ENCODE assay signal across 14 cellular contexts in the genomic region with DNA sequence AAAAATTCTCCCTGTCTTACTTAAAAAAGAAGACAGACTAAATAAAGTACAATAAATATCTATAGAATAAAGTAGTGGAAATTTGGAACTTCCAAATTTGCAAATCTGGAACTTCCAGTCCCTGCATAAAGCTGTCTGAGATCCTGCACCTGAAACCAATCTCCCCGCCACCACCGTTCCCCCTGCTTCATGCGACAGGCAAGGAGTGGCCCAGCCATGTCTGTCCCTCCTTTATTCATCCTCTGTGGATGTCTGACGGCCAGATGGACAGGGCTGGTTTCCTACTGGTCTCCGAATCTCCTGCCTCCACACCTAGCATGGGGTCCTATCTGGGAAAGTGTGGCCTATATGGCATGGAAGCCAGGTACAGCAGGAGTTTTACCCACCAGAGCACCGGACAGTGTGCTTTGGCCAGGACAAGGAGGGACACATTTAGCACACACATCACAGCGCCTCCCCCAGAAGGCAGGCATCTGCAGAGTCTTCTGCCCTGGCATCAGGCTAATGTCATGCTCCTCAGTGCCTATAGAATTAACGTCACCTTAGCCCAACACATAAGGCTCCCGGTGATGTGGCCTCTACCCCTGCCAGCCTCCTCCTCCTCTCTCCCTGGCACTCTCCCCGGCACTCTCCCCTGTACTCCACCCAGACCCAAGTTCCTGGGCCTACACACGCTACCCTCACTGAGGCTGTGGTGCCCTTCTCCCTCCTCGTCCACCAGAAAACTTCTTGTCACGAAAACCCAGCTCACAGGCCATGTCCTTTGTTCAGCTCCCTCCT.
DNase-seq lines count a peak whose midpoint lies in the region; ATAC-seq and TF ChIP-seq lines count a peak whose summit lies in the region.
"Had no signal": no experiment of that assay in that cellular context is flagged by ENCODE, and none has a peak within 500 bp of the region (broad histone marks: within the 10 kb centered on the region; RNA-seq: fewer than 3 reads in every experiment).

No MANE protein-coding gene starts in this region.

- no peaks in the 10 kb centered on the region for H3K27me3 ChIP-seq in neutrophil
- H3K27me3 ChIP-seq: dorsolateral prefrontal cortex, Peyer's patch, tibial nerve had no signal

- peak; percentile 6 for ATAC-seq in left ventricle myocardium superior
- no peak for ATAC-seq in HG03520 (IDR thresholded peaks at IDR 0.05; ENCODE audit: unreplicated experiment)

- peak overlapping the region; percentile 51 for H3K9ac ChIP-seq in SK-N-MC (ENCODE audit: insufficient read length)

- no peak for TF ChIP-seq POLR2A in erythroblast (IDR thresholded peaks at IDR 0.05; ENCODE audit: low read length)

- peak overlapping the region; percentile 57; the same call in 1 of the 2 replicates for H3K4me3 ChIP-seq in SK-N-MC
- H3K4me3 ChIP-seq in neutrophil (ENCODE audit: low read depth in 1 of 2, low read length in 1 of 2), result peak overlapping the region; percentile 45 to 50
- H3K4me3 ChIP-seq: dorsolateral prefrontal cortex, Peyer's patch, tibial nerve had no signal

- TF ChIP-seq CTCF in C4-2B (conservative IDR thresholded peaks at IDR 0.05) (no peak), neutrophil (IDR thresholded peaks at IDR 0.05) (no peak)

- H3K27ac ChIP-seq in C4-2B (peak overlapping the region; percentile 26), SK-N-MC (peak overlapping the region; percentile 94), neutrophil (peak overlapping the region; percentile 97)
- H3K27ac ChIP-seq: tibial nerve had no signal

- intact Hi-C loops in left ventricle myocardium superior (cut with micrococcal nuclease), result loop anchor here (5.0 kb wide), 1 partner anchor 413 kb away; the partner anchor contains the start of gene FAM43A

- H3K36me3 ChIP-seq in SK-N-MC (ENCODE audit: insufficient read depth, low read length) (peaks cover 3% of the 10 kb centered on the region; the same call in 1 of the 2 replicates), neutrophil (no peaks in the 10 kb centered on the region)
- H3K36me3 ChIP-seq: Peyer's patch, tibial nerve had no signal

- peaks cover 73 to 87% of the 10 kb centered on the region in 2 experiments for H3K4me1 ChIP-seq in neutrophil (ENCODE audit: control insufficient read depth in 1 of 2, insufficient read depth in 1 of 2, low read depth in 1 of 2, low read length in 1 of 2)

- DNase-seq in SK-N-MC (ENCODE audit: low read depth, low spot score) (no peak), left ventricle myocardium superior (peak; percentile 18), NCI-H1048 (lab: John Stamatoyannopoulos, UW) (no peak), NCI-H774 (lab: John Stamatoyannopoulos, UW) (no peak), erythroblast (lab: John Stamatoyannopoulos, UW) (no peak)
- DNase-seq: anterior cingulate cortex, midbrain, NCI-H1417 had no signal

- H3K9me3 ChIP-seq in SK-N-MC (ENCODE audit: low read depth, low read length) (no peaks in the 10 kb centered on the region), neutrophil (no peaks in the 10 kb centered on the region)
- H3K9me3 ChIP-seq: Peyer's patch, tibial nerve had no signal

Comparison
In these comparisons a context has a peak if more than half of its experiments do, and no peak if none do; other contexts are left out.
1. H3K27ac ChIP-seq: peak in every context shown above with its lines; median percentile 97 in neutrophil; 94 in SK-N-MC; 26 in C4-2B.